ENCODE assay signal across 9 cellular contexts in genomic region chr3:58874248-58874741, GRCh38.
DNase-seq lines count a peak whose midpoint lies in the region; ATAC-seq, FAIRE-seq and TF ChIP-seq lines count a peak whose summit lies in the region.
"Had no signal": no experiment of that assay in that cellular context is flagged by ENCODE, and none has a peak within 500 bp of the region (broad histone marks: within the 10 kb centered on the region; RNA-seq: fewer than 3 reads in every experiment).

No MANE protein-coding gene starts in this region.

- no peaks in the 10 kb centered on the region for H3K27me3 ChIP-seq in H1 (replicated peaks in 1 of 4; ENCODE audit: control insufficient read depth in 3 of 4, extremely low read depth in 1 of 4, insufficient read depth in 3 of 4, low read length in 3 of 4)

- H3K4ac ChIP-seq in H1 (replicated peaks; ENCODE audit: insufficient read length, low read depth, low read length), result no peak overlapping the region

- H2BK5ac ChIP-seq in H1 (ENCODE audit: low read depth, low read length), result peak overlapping the region; percentile 16; the same call in 1 of the 2 replicates

- no peak overlapping the region for H2BK120ac ChIP-seq in H1 (replicated peaks; ENCODE audit: low read depth, low read length)

- no peak overlapping the region for H4K8ac ChIP-seq in H1 (ENCODE audit: extremely low read depth, insufficient read depth, low read length)

- TF ChIP-seq EP300 in H1 (IDR thresholded peaks at IDR 0.05; ENCODE audit: borderline replicate concordance in 1 of 2, low read depth in 2 of 2, low read length in 2 of 2), result no peak

- no peak overlapping the region for H2BK12ac ChIP-seq in H1 (ENCODE audit: low read depth, low read length)

- no peak overlapping the region for H3K23ac ChIP-seq in H1 (ENCODE audit: insufficient read length)

- POLR2A ChIA-PET in H1 (lab: Charles Lee; ENCODE audit: partially characterized antibody), result no interaction called here

- H3K9ac ChIP-seq in H1 (replicated peaks in 1 of 4; ENCODE audit: extremely low read depth in 1 of 4, low read depth in 3 of 4, low read length in 3 of 4), result no peak overlapping the region

- H4K91ac ChIP-seq in H1 (replicated peaks; ENCODE audit: insufficient read length, low read length), result no peak overlapping the region

- H3K9me3 ChIP-seq in H1 (ENCODE audit: insufficient read depth in 2 of 2, low read depth in 1 of 2, low read length in 1 of 2), result no peaks in the 10 kb centered on the region

- CTCF ChIA-PET in H1 (lab: Charles Lee; ENCODE audit: partially characterized antibody), result no interaction called here

- no peak for TF ChIP-seq POLR2A in H1 (IDR thresholded peaks at IDR 0.05; ENCODE audit: control extremely low read depth in 1 of 2, low read depth in 2 of 2, low read length in 2 of 2)

- H3K36me3 Mint-ChIP-seq in immature natural killer cell, result no peaks in the 10 kb centered on the region

- H4K5ac ChIP-seq in H1 (ENCODE audit: insufficient read length, low read depth, low read length), result no peak overlapping the region

- H3K27ac Mint-ChIP-seq in immature natural killer cell, result no peak overlapping the region
- H3K27ac Mint-ChIP-seq: dendritic cell treated with granulocyte-macrophage colony-stimulating factor and Interleukin-4, amounts not matched to agents 40 ng/mL and 50 ng/mL, for 4 days had no signal

- H3K4me3 Mint-ChIP-seq in immature natural killer cell, result no peak overlapping the region
- H3K4me3 Mint-ChIP-seq: dendritic cell treated with granulocyte-macrophage colony-stimulating factor and Interleukin-4, amounts not matched to agents 40 ng/mL and 50 ng/mL, for 4 days had no signal

- no peak for TF ChIP-seq RAD21 in H1 (IDR thresholded peaks at IDR 0.05 in 1 of 2, conservative IDR thresholded peaks at IDR 0.05 in 1 of 2; ENCODE audit: low read depth in 2 of 2, low read length in 2 of 2)

- no peaks in the 10 kb centered on the region for H3K79me1 ChIP-seq in H1 (ENCODE audit: low read depth, low read length)

- peaks cover 0 to 1% (median 0%) of the 10 kb centered on the region in 3 donors for H3K27me3 Mint-ChIP-seq in immature natural killer cell (ENCODE audit: low read depth in 3 of 3)
- H3K27me3 Mint-ChIP-seq: dendritic cell treated with granulocyte-macrophage colony-stimulating factor and Interleukin-4, amounts not matched to agents 40 ng/mL and 50 ng/mL, for 4 days had no signal

- H3K14ac ChIP-seq in H1 (ENCODE audit: insufficient read length), result no peak overlapping the region

- H3K18ac ChIP-seq in H1 (ENCODE audit: extremely low read depth, low read length), result no peak overlapping the region

- no peak overlapping the region for H3K4me3 ChIP-seq in H1 (ENCODE audit: extremely low read depth in 1 of 4, insufficient read depth in 2 of 4, low read depth in 3 of 4, low read length in 4 of 4)

- no peak overlapping the region for H2BK15ac ChIP-seq in H1 (ENCODE audit: low read length)

- H3K9me3 Mint-ChIP-seq in immature natural killer cell, result peaks cover 0 to 5% (median 0%) of the 10 kb centered on the region in 6 donors
- H3K9me3 Mint-ChIP-seq: dendritic cell treated with granulocyte-macrophage colony-stimulating factor and Interleukin-4, amounts not matched to agents 40 ng/mL and 50 ng/mL, for 4 days had no signal

- no peak for DNase-seq in H1 (ENCODE audit: low read depth in 1 of 2, low spot score in 2 of 2)
- DNase-seq in sciatic nerve (ENCODE audit: low spot score), result no peak
- no peak for DNase-seq in NCI-H2107 treated with DMSO at 0.1 percent for 48 hours (lab: John Stamatoyannopoulos, UW; ENCODE audit: unreplicated experiment)
- no peak for DNase-seq in immature natural killer cell
- DNase-seq in superior temporal gyrus (ENCODE audit: extremely low spot score), result no peak

- H3K23me2 ChIP-seq in H1 (ENCODE audit: low read depth, low read length), result no peaks in the 10 kb centered on the region

- no peaks in the 10 kb centered on the region for H3K4me1 ChIP-seq in H1 (replicated peaks in 1 of 4; ENCODE audit: control insufficient read depth in 3 of 4, insufficient read depth in 4 of 4, low read length in 3 of 4)

- H4K20me1 ChIP-seq in H1 (replicated peaks in 1 of 2; ENCODE audit: control insufficient read depth in 1 of 2, insufficient read depth in 2 of 2, low read length in 2 of 2), result no peaks in the 10 kb centered on the region

- intact Hi-C loops in sciatic nerve (cut with DNase I), result no loop called here

- H2BK20ac ChIP-seq in H1 (ENCODE audit: low read length), result no peak overlapping the region

- no peak for TF ChIP-seq CTCF in H1 (IDR thresholded peaks at IDR 0.05; ENCODE audit: control extremely low read depth in 1 of 3, insufficient read depth in 1 of 3, low read depth in 1 of 3, low read length in 3 of 3)

- H2AK5ac ChIP-seq in H1 (ENCODE audit: low read depth, low read length), result no peak overlapping the region

- H3K4me1 Mint-ChIP-seq in immature natural killer cell, result no peaks in the 10 kb centered on the region

- no peaks in the 10 kb centered on the region for H3K36me3 ChIP-seq in H1 (ENCODE audit: control insufficient read depth in 2 of 4, insufficient read depth in 4 of 4, low read length in 3 of 4)

- no peaks in the 10 kb centered on the region for H3K79me2 ChIP-seq in H1 (ENCODE audit: control insufficient read depth in 1 of 2, insufficient read depth in 2 of 2, low read length in 2 of 2)

- no peak overlapping the region for H3K4me2 ChIP-seq in H1 (ENCODE audit: insufficient read depth in 1 of 2, low read depth in 2 of 2, low read length in 2 of 2)

- 82% methylated on average over 5 of the region's 5 CpGs; no CpG with 5 or more reads in 1 of the 2 experiments for WGBS in H1 (ENCODE audit: extremely low coverage in 1 of 2, insufficient coverage in 1 of 2, insufficient read length in 1 of 2, insufficient replicate concordance in 2 of 2, low coverage in 1 of 2, low lambda C conversion rate in 2 of 2, missing lambda C conversion rate in 1 of 2), 2 experiments

- no peak overlapping the region for H3K27ac ChIP-seq in H1 (ENCODE audit: low read depth, low read length)

- FAIRE-seq in H1 (lab: Jason Lieb, UNC), result no peak

- H3K56ac ChIP-seq in H1 (replicated peaks; ENCODE audit: insufficient read length, low read depth, low read length), result no peak overlapping the region

- H2AFZ ChIP-seq in H1 (ENCODE audit: low read length), result no peak overlapping the region

- ATAC-seq in GM18508 (IDR thresholded peaks at IDR 0.05; ENCODE audit: insufficient read depth, unreplicated experiment) (peak; percentile 42), GM21576 (IDR thresholded peaks at IDR 0.05; ENCODE audit: unreplicated experiment) (peak; percentile 49), HG03469 (IDR thresholded peaks at IDR 0.05; ENCODE audit: unreplicated experiment) (peak; percentile 31), sciatic nerve (no peak)

TF ChIP-seq in H1, 55 proteins besides CTCF, POLR2A, EP300 and RAD21:
- TF ChIP-seq TCF12 (IDR thresholded peaks at IDR 0.05; ENCODE audit: low read depth, low read length) (no peak), KDM5A (IDR thresholded peaks at IDR 0.05; ENCODE audit: low read length) (no peak), TAF7 (optimal IDR thresholded peaks at IDR 0.05; ENCODE audit: borderline replicate concordance, low read depth, low read length) (no peak), BRCA1 (IDR thresholded peaks at IDR 0.05; ENCODE audit: low read depth, low read length) (no peak), CTBP2 (IDR thresholded peaks at IDR 0.05; ENCODE audit: borderline replicate concordance, insufficient read depth, insufficient read length, low read length) (no peak), SIN3A (conservative IDR thresholded peaks at IDR 0.05 in 1 of 2, IDR thresholded peaks at IDR 0.05 in 1 of 2; ENCODE audit: low read depth in 1 of 2, low read length in 2 of 2) (no peak)
